ENCODE assay signal across 14 cellular contexts in the genomic region with DNA sequence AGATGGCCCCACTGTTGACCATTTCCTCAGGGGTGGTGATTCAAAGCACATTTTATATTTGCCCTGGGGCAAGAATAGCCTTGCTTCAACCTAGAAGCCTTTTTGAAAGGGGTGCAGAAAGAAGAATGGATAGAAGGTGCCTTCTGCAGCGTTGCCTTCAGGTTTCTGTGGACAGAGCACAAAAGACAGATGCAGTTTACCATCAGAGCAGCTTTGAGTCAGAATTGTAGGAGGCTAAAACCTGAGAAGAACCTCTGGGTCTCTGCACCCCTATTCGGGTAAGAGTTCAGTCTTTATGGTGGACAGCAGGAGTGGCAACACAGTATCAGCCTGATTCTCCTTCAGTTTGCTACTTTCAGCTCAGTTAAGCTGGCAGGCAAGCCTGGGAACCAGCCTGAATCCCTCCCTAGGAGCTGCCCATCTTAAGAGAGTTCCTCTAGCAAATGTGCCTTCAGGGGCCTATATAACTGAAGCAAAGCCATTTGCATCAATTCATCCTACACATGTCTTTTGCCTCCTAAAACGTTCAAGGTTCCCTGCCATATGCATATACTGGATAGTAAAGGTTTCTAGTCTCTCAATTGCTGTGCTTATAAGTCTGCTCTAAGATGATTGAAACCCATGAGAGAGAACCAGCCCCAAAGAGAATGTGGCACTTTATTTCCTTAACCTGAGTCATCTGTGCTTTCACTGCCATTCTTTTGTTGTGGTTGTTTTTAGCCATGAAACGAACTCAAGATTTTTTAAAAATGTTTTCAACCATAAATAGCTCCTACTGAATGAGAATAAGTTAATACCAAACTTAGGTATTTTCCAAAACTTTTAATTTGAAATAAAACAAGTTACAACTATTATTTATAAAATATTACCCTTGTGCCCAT.
A peak's percentile ranks its signal among the peaks of the same experiment; 100 is the strongest.
DNase-seq lines count a peak whose midpoint lies in the region; ATAC-seq, FAIRE-seq and TF ChIP-seq lines count a peak whose summit lies in the region.
"Had no signal": no experiment of that assay in that cellular context is flagged by ENCODE, and none has a peak within 500 bp of the region (broad histone marks: within the 10 kb centered on the region; RNA-seq: fewer than 3 reads in every experiment).

No MANE protein-coding gene starts in this region.

- no peak for FAIRE-seq in bronchial epithelial cell (lab: Jason Lieb, UNC)
- FAIRE-seq: D721Med had no signal

- H3K4me3 ChIP-seq in bronchial epithelial cell (ENCODE audit: low read depth, low read length), result no peak overlapping the region
- H3K4me3 ChIP-seq: GM23338, left ventricle myocardium inferior had no signal

- H3K27me3 ChIP-seq in bronchial epithelial cell (ENCODE audit: control insufficient read depth, insufficient read depth, low read length), result no peaks in the 10 kb centered on the region

- no peaks in the 10 kb centered on the region for H3K36me3 ChIP-seq in bronchial epithelial cell (ENCODE audit: control insufficient read depth, insufficient read depth, low read length)
- H3K36me3 ChIP-seq: left ventricle myocardium inferior had no signal

- ATAC-seq in GM21381 (IDR thresholded peaks at IDR 0.05; ENCODE audit: unreplicated experiment) (peak; percentile 67), HG03432 (IDR thresholded peaks at IDR 0.05; ENCODE audit: unreplicated experiment) (peak; percentile 78)
- ATAC-seq: GM23338 had no signal

- TF ChIP-seq CTCF in bronchial epithelial cell (IDR thresholded peaks at IDR 0.05; ENCODE audit: insufficient read depth, low read length, severe bottlenecking), result no peak

- DNase-seq in GM03348 (ENCODE audit: low spot score) (peak; percentile 15), bronchial epithelial cell (ENCODE audit: low read depth) (peak; percentile 47), NOMO-1 (lab: John Stamatoyannopoulos, UW; ENCODE audit: unreplicated experiment in 2 of 2) (no peak), cerebellar cortex (ENCODE audit: low spot score) (no peak)
- no peak for DNase-seq in activated CD8-positive, alpha-beta memory T cell treated with anti-CD3 and anti-CD28 coated beads, Interleukin-2, amount 50 U/mL, for 4 hours
- DNase-seq in stimulated activated CD4-positive, alpha-beta T cell treated with anti-CD3 and anti-CD28 coated beads, Interleukin-4, amount 100 ng/mL, for 24 hours, result no peak
- DNase-seq: effector CD4-positive, alpha-beta T cell; left ventricle myocardium inferior; NCI-H1105 treated with DMSO at 0.1 percent for 48 hours; Right ventricle myocardium superior had no signal

Comparison
In these comparisons a context has a peak if more than half of its experiments do, and no peak if none do; other contexts are left out.
1. DNase-seq: peak in GM03348 (single experiment) and bronchial epithelial cell (single experiment); none in activated CD8-positive, alpha-beta memory T cell treated with anti-CD3 and anti-CD28 coated beads, Interleukin-2, amount 50 U/mL, for 4 hours (single experiment), stimulated activated CD4-positive, alpha-beta T cell treated with anti-CD3 and anti-CD28 coated beads, Interleukin-4, amount 100 ng/mL, for 24 hours (single experiment), NOMO-1 (0 of 2) and cerebellar cortex (single experiment).